Comparison of ENCODE assay signal across 8 cellular contexts in genomic region chr2:29000481-29000880, GRCh38. TPM values are rescaled to one million over a fixed set of nuclear protein-coding genes. Genes with fewer than 3 reads are reported as not detected.
DNase-seq lines count a peak whose midpoint lies in the region; ATAC-seq and TF ChIP-seq lines count a peak whose summit lies in the region.

No MANE protein-coding gene starts in this region.

- CTCF ChIA-PET in Calu3 (lab: Charles Lee): interaction anchor here (0.7 kb wide), 2 partner anchors 12 to 1277 kb away, joined by 3 to 5 read pairs; no protein-coding TSS in a partner anchor

- H3K36me3 Mint-ChIP-seq in CD4-positive, CD25-positive, alpha-beta regulatory T cell: no peaks in the 10 kb centered on the region
- H3K36me3 Mint-ChIP-seq in activated CD4-positive, alpha-beta T cell treated with anti-CD3 and anti-CD28 coated beads, Interleukin-2, amount 10 ng/mL, durations not matched to agents 24 days and 14 days (ENCODE audit: low read depth): no peaks in the 10 kb centered on the region
- H3K36me3 Mint-ChIP-seq in Calu3 (ENCODE audit: insufficient read depth, unreplicated experiment): no peaks in the 10 kb centered on the region

- no peak for TF ChIP-seq CTCF in Calu3 (IDR thresholded peaks at IDR 0.05; ENCODE audit: unreplicated experiment)

- no peaks in the 10 kb centered on the region for H3K27me3 ChIP-seq in CD4-positive, CD25-positive, alpha-beta regulatory T cell (ENCODE audit: control insufficient read depth, insufficient read depth, low read length)

- peak overlapping the region; percentile 37 for H3K27ac ChIP-seq in CD4-positive, CD25-positive, alpha-beta regulatory T cell (ENCODE audit: insufficient read depth, low read length, poor library complexity, severe bottlenecking)

- no peaks in the 10 kb centered on the region for H3K36me3 ChIP-seq in CD4-positive, CD25-positive, alpha-beta regulatory T cell (ENCODE audit: control insufficient read depth, insufficient read depth, low read length)

- H3K9me3 ChIP-seq in CD4-positive, CD25-positive, alpha-beta regulatory T cell (ENCODE audit: control insufficient read depth in 2 of 2, low read length in 2 of 2): no peaks in the 10 kb centered on the region

- intact Hi-C loops in activated CD4-positive, alpha-beta T cell treated with anti-CD3 and anti-CD28 coated beads, Interleukin-2, amount 10 ng/mL, durations not matched to agents 24 days and 14 days (cut with micrococcal nuclease): no loop called here
- intact Hi-C loops in Calu3 (cut with micrococcal nuclease; ENCODE audit: unreplicated experiment): no loop called here

- ATAC-seq in CD4-positive, CD25-positive, alpha-beta regulatory T cell (ENCODE audit: low read depth in 2 of 2): peak; percentile 77 to 80
- ATAC-seq in GM19455 (IDR thresholded peaks at IDR 0.05; ENCODE audit: unreplicated experiment) (peak; percentile 91), HG03457 (IDR thresholded peaks at IDR 0.05; ENCODE audit: unreplicated experiment) (peak; percentile 67)

- DNase-seq in CD4-positive, CD25-positive, alpha-beta regulatory T cell: peak in 2 of 3 donors; percentile 53 to 66
- DNase-seq in activated CD4-positive, alpha-beta T cell treated with anti-CD3 and anti-CD28 coated beads, Interleukin-2, amount 10 ng/mL, durations not matched to agents 24 days and 14 days: peak; percentile 82
- peak; percentile 53 for DNase-seq in mucosa of gallbladder (ENCODE audit: low spot score)
- no peak for DNase-seq in SK-N-DZ (ENCODE audit: low spot score)
- no peak for DNase-seq in Calu3
- no peak for DNase-seq in NCI-H2029 treated with DMSO at 0.1 percent for 48 hours (lab: John Stamatoyannopoulos, UW)

- peak overlapping the region in 1 of 4 donors; percentile 58 for H3K4me3 Mint-ChIP-seq in CD4-positive, CD25-positive, alpha-beta regulatory T cell
- no peak overlapping the region for H3K4me3 Mint-ChIP-seq in activated CD4-positive, alpha-beta T cell treated with anti-CD3 and anti-CD28 coated beads, Interleukin-2, amount 10 ng/mL, durations not matched to agents 24 days and 14 days
- no peak overlapping the region for H3K4me3 Mint-ChIP-seq in Calu3 (ENCODE audit: low read depth, unreplicated experiment)

- H3K4me1 Mint-ChIP-seq in CD4-positive, CD25-positive, alpha-beta regulatory T cell: peaks cover 0 to 28% (median 19%) of the 10 kb centered on the region in 4 donors
- peaks cover 18% of the 10 kb centered on the region for H3K4me1 Mint-ChIP-seq in activated CD4-positive, alpha-beta T cell treated with anti-CD3 and anti-CD28 coated beads, Interleukin-2, amount 10 ng/mL, durations not matched to agents 24 days and 14 days
- H3K4me1 Mint-ChIP-seq in Calu3 (ENCODE audit: low read depth, unreplicated experiment): no peaks in the 10 kb centered on the region

- no peaks in the 10 kb centered on the region for H3K27me3 Mint-ChIP-seq in CD4-positive, CD25-positive, alpha-beta regulatory T cell
- peaks cover 9% of the 10 kb centered on the region for H3K27me3 Mint-ChIP-seq in activated CD4-positive, alpha-beta T cell treated with anti-CD3 and anti-CD28 coated beads, Interleukin-2, amount 10 ng/mL, durations not matched to agents 24 days and 14 days
- peaks cover 28% of the 10 kb centered on the region for H3K27me3 Mint-ChIP-seq in Calu3 (ENCODE audit: unreplicated experiment)

- peaks cover 22% of the 10 kb centered on the region for H3K4me1 ChIP-seq in CD4-positive, CD25-positive, alpha-beta regulatory T cell (ENCODE audit: control insufficient read depth, insufficient read depth, low read length, poor library complexity, severe bottlenecking)

- no peaks in the 10 kb centered on the region for H3K9me3 Mint-ChIP-seq in CD4-positive, CD25-positive, alpha-beta regulatory T cell
- H3K9me3 Mint-ChIP-seq in activated CD4-positive, alpha-beta T cell treated with anti-CD3 and anti-CD28 coated beads, Interleukin-2, amount 10 ng/mL, durations not matched to agents 24 days and 14 days: no peaks in the 10 kb centered on the region
- no peaks in the 10 kb centered on the region for H3K9me3 Mint-ChIP-seq in Calu3 (ENCODE audit: low read depth, unreplicated experiment)

- no peak overlapping the region for H3K4me3 ChIP-seq in CD4-positive, CD25-positive, alpha-beta regulatory T cell (ENCODE audit: low read depth, low read length)

- peak overlapping the region; percentile 38 to 89 (median 52) for H3K27ac Mint-ChIP-seq in CD4-positive, CD25-positive, alpha-beta regulatory T cell
- H3K27ac Mint-ChIP-seq in activated CD4-positive, alpha-beta T cell treated with anti-CD3 and anti-CD28 coated beads, Interleukin-2, amount 10 ng/mL, durations not matched to agents 24 days and 14 days: no peak overlapping the region
- no peak overlapping the region for H3K27ac Mint-ChIP-seq in Calu3 (ENCODE audit: unreplicated experiment)

- BruUV-seq in Calu3 (replicated peaks; lab: Mats Ljungman, UMichigan): no TSS peak

RNA-seq across cellular contexts. Expression of gene TOGARAM2, which starts 19.4 kb away (rescaled TPM):
- 9.3 TPM for total RNA-seq in CD4-positive, CD25-positive, alpha-beta regulatory T cell
- 1 to 10 TPM in 3 of 4 donors, not detected in 1; 1.5 to 2.4 (median 1.7) TPM for polyA plus RNA-seq in CD4-positive, CD25-positive, alpha-beta regulatory T cell
- 4.8 and 6.7 TPM in 2 replicates for total RNA-seq in activated CD4-positive, alpha-beta T cell treated with anti-CD3 and anti-CD28 coated beads, Interleukin-2, amount 10 ng/mL, durations not matched to agents 24 days and 14 days
- total RNA-seq in mucosa of gallbladder (3.5 TPM), Calu3 (2022) (0.47 and 0.85 TPM in 2 replicates)
- polyA plus RNA-seq in SK-N-DZ (2014; cell fraction: cytosol; rRNA removed): 0.02 and 0.03 TPM in 2 replicates
- polyA plus RNA-seq in SK-N-DZ (2014; cell fraction: nucleus; rRNA removed): 0.94 TPM in 1 of 2 replicates, not detected in the other

Comparison
In these comparisons a context has a peak if more than half of its experiments do, and no peak if none do; other contexts are left out.
1. DNase-seq: peak in CD4-positive, CD25-positive, alpha-beta regulatory T cell (2 of 3), activated CD4-positive, alpha-beta T cell treated with anti-CD3 and anti-CD28 coated beads, Interleukin-2, amount 10 ng/mL, durations not matched to agents 24 days and 14 days (single experiment) and mucosa of gallbladder (single experiment); none in SK-N-DZ (single experiment), Calu3 (single experiment) and NCI-H2029 treated with DMSO at 0.1 percent for 48 hours (single experiment).
2. H3K27ac Mint-ChIP-seq: peak in CD4-positive, CD25-positive, alpha-beta regulatory T cell (3 of 3); none in activated CD4-positive, alpha-beta T cell treated with anti-CD3 and anti-CD28 coated beads, Interleukin-2, amount 10 ng/mL, durations not matched to agents 24 days and 14 days (single experiment) and Calu3 (single experiment).
3. Peak in every context shown above with its lines, with median percentiles within 50 percentile points of each other: ATAC-seq.